8 cellular contexts compared by ENCODE assay signal in the genomic region with DNA sequence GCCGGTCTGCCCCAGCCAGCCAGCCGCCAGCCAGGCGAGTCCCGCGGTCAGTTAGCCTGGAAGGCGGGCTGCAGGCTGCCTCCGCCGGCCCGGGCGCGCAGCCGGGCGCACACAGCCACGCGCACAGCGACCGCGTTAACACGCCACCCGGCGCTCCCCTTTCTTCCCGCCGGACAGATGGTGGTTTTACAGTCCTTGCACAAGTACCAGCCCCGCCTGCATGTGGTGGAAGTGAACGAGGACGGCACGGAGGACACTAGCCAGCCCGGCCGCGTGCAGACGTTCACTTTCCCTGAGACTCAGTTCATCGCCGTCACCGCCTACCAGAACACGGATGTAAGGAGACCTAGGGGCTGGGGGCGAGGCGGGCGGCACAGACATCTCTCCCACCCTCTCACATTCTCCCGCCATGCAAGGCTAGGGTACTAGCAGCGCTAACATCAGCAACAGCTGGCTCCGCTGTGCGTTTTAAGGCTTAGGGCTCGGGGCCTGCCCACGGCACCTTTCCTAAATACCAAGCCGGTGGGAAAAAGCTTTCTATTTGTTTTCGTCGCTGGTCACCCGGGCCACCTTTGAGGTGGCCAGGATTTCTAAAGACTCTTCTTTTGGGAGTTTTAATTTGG.
DNase-seq lines count a peak whose midpoint lies in the region; ATAC-seq and TF ChIP-seq lines count a peak whose summit lies in the region.

No MANE protein-coding gene starts in this region.

- no peak for TF ChIP-seq CTCF in AG04449 (IDR thresholded peaks at IDR 0.05; ENCODE audit: insufficient read depth, low read length, missing control alignments)
- TF ChIP-seq CTCF in GM10248 (IDR thresholded peaks at IDR 0.05; ENCODE audit: control extremely low read depth, extremely low read depth, low read depth, missing control alignments), result no peak
- TF ChIP-seq CTCF in WI38 (IDR thresholded peaks at IDR 0.05; ENCODE audit: low read depth, low read length), result no peak

- no peak overlapping the region for H3K27ac ChIP-seq in iPS-18a (ENCODE audit: low read length)

- H3K27me3 ChIP-seq in iPS-18a (ENCODE audit: control insufficient read depth, insufficient read depth, low read length), result peaks cover 100% of the 10 kb centered on the region

- CTCF ChIA-PET in AG04449 (lab: Yijun Ruan, JAX) (interaction anchor here (0.8 kb wide), 1 partner anchor 8 kb away, joined by 3 read pairs; no protein-coding TSS in a partner anchor), GM10248 (lab: Yijun Ruan, JAX) (no interaction called here)

- H3K9ac ChIP-seq in iPS-18a (ENCODE audit: low read length), result no peak overlapping the region

- POLR2A ChIA-PET in AG04449 (lab: Yijun Ruan, JAX), result no interaction called here
- POLR2A ChIA-PET in GM10248 (lab: Yijun Ruan, JAX), result no interaction called here

- peaks cover 31% of the 10 kb centered on the region for H3K4me1 ChIP-seq in iPS-18a (ENCODE audit: control insufficient read depth, low read depth, low read length)

- H3K36me3 ChIP-seq in iPS-18a (ENCODE audit: control insufficient read depth, low read depth, low read length), result no peaks in the 10 kb centered on the region

- H3K4me3 ChIP-seq in AG04449 (ENCODE audit: low read depth, low read length), result peak overlapping the region; percentile 29
- 0 out of 2 replicates have a peak overlapping the region, but pooled peaks have one; percentile 8 for H3K4me3 ChIP-seq in WI38 (ENCODE audit: low read depth, low read length)
- peak overlapping the region; percentile 46 for H3K4me3 ChIP-seq in iPS-18a (ENCODE audit: low read length)

- no peaks in the 10 kb centered on the region for H3K9me3 ChIP-seq in iPS-18a (ENCODE audit: control insufficient read depth, low read depth, low read length)

- ATAC-seq in GM18868 (IDR thresholded peaks at IDR 0.05; ENCODE audit: unreplicated experiment), result no peak
- no peak for ATAC-seq in GM18505 (IDR thresholded peaks at IDR 0.05; ENCODE audit: unreplicated experiment)

- no peak for TF ChIP-seq POLR2A in GM18505 (IDR thresholded peaks at IDR 0.05; ENCODE audit: borderline replicate concordance, extremely low read depth, insufficient read depth, insufficient read length)

- no peak for DNase-seq in AG04449 (ENCODE audit: low read depth, low spot score)
- DNase-seq in GM10248 (ENCODE audit: extremely low spot score), result peak; percentile 20
- no peak for DNase-seq in kidney tubule cell (ENCODE audit: low spot score)
- DNase-seq in NCI-H2081 (lab: John Stamatoyannopoulos, UW), result no peak
